Comparison of ENCODE assay signal across 16 cellular contexts in the genomic region with DNA sequence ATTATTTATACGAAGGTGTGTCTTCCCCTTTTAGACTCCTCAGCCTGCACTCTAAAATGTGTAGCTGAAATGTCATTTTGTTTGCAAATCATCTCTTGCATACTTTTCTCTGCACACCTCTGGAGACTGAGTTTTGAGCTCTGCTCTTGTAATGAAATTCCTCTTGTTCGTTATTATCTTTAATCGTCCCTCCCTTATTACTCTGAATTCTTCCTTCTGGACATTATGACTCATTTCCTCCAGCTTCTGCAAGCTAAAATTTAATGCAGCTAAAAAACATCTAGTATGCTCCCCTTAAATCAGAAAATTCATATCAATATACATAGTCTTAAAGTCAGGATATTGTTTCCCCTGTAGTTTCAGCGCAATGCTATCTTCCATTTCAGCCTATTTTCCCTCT. TPM values are rescaled to one million over a fixed set of nuclear protein-coding genes. Genes with fewer than 3 reads are reported as not detected.
DNase-seq lines count a peak whose midpoint lies in the region; ATAC-seq and TF ChIP-seq lines count a peak whose summit lies in the region.
"Had no signal": no experiment of that assay in that cellular context is flagged by ENCODE, and none has a peak within 500 bp of the region (broad histone marks: within the 10 kb centered on the region; RNA-seq: fewer than 3 reads in every experiment).

No MANE protein-coding gene starts in this region.

- H2BK120ac ChIP-seq in H9 (ENCODE audit: low read depth, low read length, poor library complexity, severe bottlenecking): no peak overlapping the region

- no peaks in the 10 kb centered on the region for H4K20me1 ChIP-seq in H9 (ENCODE audit: control insufficient read depth, insufficient read depth, insufficient read length)

- H2AK5ac ChIP-seq in H9 (ENCODE audit: insufficient read length, low read length): no peak overlapping the region

- H3K4me1 ChIP-seq in A673 (ENCODE audit: insufficient read depth, low read length, poor library complexity, severe bottlenecking): peaks cover 17% of the 10 kb centered on the region
- no peaks in the 10 kb centered on the region for H3K4me1 ChIP-seq in H9 (ENCODE audit: insufficient read depth, low read length)

- no peak overlapping the region for H3K9ac ChIP-seq in H9 (ENCODE audit: extremely low read depth, insufficient read length, low read length)

- no peak overlapping the region for H3K4me2 ChIP-seq in H9 (ENCODE audit: insufficient read depth, insufficient read length, low read length)

- no peak overlapping the region for H3K18ac ChIP-seq in H9 (ENCODE audit: insufficient read length, low read depth, low read length)

- H3K36me3 Mint-ChIP-seq in HFFc6 (ENCODE audit: low read depth) (peaks cover 5% of the 10 kb centered on the region; the same call in 1 of the 2 replicates), mesothelial cell of epicardium (peaks cover 6% of the 10 kb centered on the region), H9 (ENCODE audit: insufficient read depth in 1 of 3, low read depth in 3 of 3) (no peaks in the 10 kb centered on the region; a peak in 1 of 7 replicates)

- H3K36me3 ChIP-seq in A673 (ENCODE audit: insufficient read depth, low read length, poor library complexity, severe bottlenecking): peaks cover 10% of the 10 kb centered on the region

- no peak overlapping the region for H3K56ac ChIP-seq in H9 (ENCODE audit: insufficient read length, low read depth, low read length)

- no peak overlapping the region for H4K8ac ChIP-seq in H9 (replicated peaks; ENCODE audit: insufficient read length, low read depth, low read length)

- WGBS in H9 (ENCODE audit: extremely low coverage, insufficient read length, low lambda C conversion rate): no CpG with 5 or more reads among the region's 4 CpGs

- no peak overlapping the region for H2BK15ac ChIP-seq in H9 (ENCODE audit: low read depth, low read length)

- H3K23me2 ChIP-seq in H9 (ENCODE audit: insufficient read length, low read depth, low read length, poor library complexity, severe bottlenecking): peaks cover 7% of the 10 kb centered on the region

- CTCF ChIA-PET in A673 (lab: Charles Lee): no interaction called here

- TF ChIP-seq CTCF in A673 (conservative IDR thresholded peaks at IDR 0.05; ENCODE audit: low read depth, low read length): no peak
- no peak for TF ChIP-seq CTCF in HFFc6 (IDR thresholded peaks at IDR 0.05)
- TF ChIP-seq CTCF in mesothelial cell of epicardium (IDR thresholded peaks at IDR 0.05; ENCODE audit: unreplicated experiment): no peak
- no peak for TF ChIP-seq CTCF in H9 (conservative IDR thresholded peaks at IDR 0.05)

- H3K9me3 Mint-ChIP-seq in HFFc6 (no peaks in the 10 kb centered on the region; the same call in 1 of the 2 replicates), mesothelial cell of epicardium (no peaks in the 10 kb centered on the region), H9 (peaks cover 4 to 5% of the 10 kb centered on the region in 2 experiments; a peak in 2 of 5 replicates)

- H3K4me1 Mint-ChIP-seq in HFFc6 (ENCODE audit: low read depth): peaks cover 32% of the 10 kb centered on the region; the same call in 1 of the 2 replicates
- H3K4me1 Mint-ChIP-seq in mesothelial cell of epicardium: peaks cover 64% of the 10 kb centered on the region
- peaks cover 53 to 82% of the 10 kb centered on the region in 2 experiments for H3K4me1 Mint-ChIP-seq in H9

- no peak overlapping the region for H2BK5ac ChIP-seq in H9 (ENCODE audit: insufficient read length, low read length)

- ATAC-seq in GM18870 (IDR thresholded peaks at IDR 0.05; ENCODE audit: unreplicated experiment): no peak

- no peak overlapping the region for H2BK20ac ChIP-seq in H9 (ENCODE audit: low read depth, low read length, poor library complexity, severe bottlenecking)

- no peak overlapping the region for H2BK12ac ChIP-seq in H9 (ENCODE audit: insufficient read length, low read depth, low read length)

- POLR2A ChIA-PET in A673 (lab: Charles Lee; ENCODE audit: low non-redundant PET): no interaction called here

- peak overlapping the region; percentile 70; the same call in 1 of the 2 replicates for H3K4me3 Mint-ChIP-seq in HFFc6
- H3K4me3 Mint-ChIP-seq in mesothelial cell of epicardium: no peak overlapping the region
- no peak overlapping the region for H3K4me3 Mint-ChIP-seq in H9

- H3K23ac ChIP-seq in H9 (ENCODE audit: insufficient read length, low read depth, low read length): no peak overlapping the region

- peak overlapping the region; percentile 4 for H3K4me3 ChIP-seq in A673 (ENCODE audit: low read depth, low read length, poor library complexity, severe bottlenecking)

- H3K79me2 ChIP-seq in H9 (ENCODE audit: insufficient read depth, low read length): no peaks in the 10 kb centered on the region

- intact Hi-C loops in A673 (cut with micrococcal nuclease; ENCODE audit: unreplicated experiment): no loop called here

- no peak overlapping the region for H3K14ac ChIP-seq in H9 (ENCODE audit: insufficient read depth, low read length)

- H3K27ac Mint-ChIP-seq in HFFc6 (peak overlapping the region; percentile 63; the same call in 1 of the 2 replicates), mesothelial cell of epicardium (peak overlapping the region; percentile 51), H9 (no peak overlapping the region)

- no peaks in the 10 kb centered on the region for H3K27me3 Mint-ChIP-seq in HFFc6 (ENCODE audit: insufficient read depth)
- H3K27me3 Mint-ChIP-seq in mesothelial cell of epicardium (ENCODE audit: low read depth): peaks cover 41% of the 10 kb centered on the region
- H3K27me3 Mint-ChIP-seq in H9 (ENCODE audit: low read depth): peaks cover 100% of the 10 kb centered on the region

- H3K27me3 ChIP-seq in A673 (replicated peaks; ENCODE audit: insufficient read depth, low read depth, low read length, poor library complexity): no peaks in the 10 kb centered on the region
- H3K27me3 ChIP-seq in H9 (ENCODE audit: insufficient read depth, low read length): peaks cover 78% of the 10 kb centered on the region

- H3T11ph ChIP-seq in H9 (ENCODE audit: low read length): no peak overlapping the region

- H3K9me3 ChIP-seq in A673 (ENCODE audit: low read depth, low read length, poor library complexity, severe bottlenecking) (no peaks in the 10 kb centered on the region), H9 (ENCODE audit: control insufficient read depth, low read depth, low read length) (no peaks in the 10 kb centered on the region)

- DNase-seq in A673 (ENCODE audit: low spot score): no peak
- DNase-seq in HFFc6: peak; percentile 40
- peak; percentile 20 for DNase-seq in amniotic epithelial cell (ENCODE audit: low read depth)
- no peak for DNase-seq in mesothelial cell of epicardium (ENCODE audit: low spot score in 2 of 2, unreplicated experiment in 2 of 2)
- DNase-seq in H9: no peak
- no peak for DNase-seq in GOT3 (lab: John Stamatoyannopoulos, UW)
- DNase-seq in SHP77 (lab: John Stamatoyannopoulos, UW): no peak
- DNase-seq: 8988T, Karpas-422, NCI-H187, NCI-H2171 treated with DMSO at 0.1 percent for 48 hours, NCI-H510A treated with DMSO at 0.1 percent for 48 hours had no signal

- no TSS peak for BruUV-seq in A673 (replicated peaks; lab: Mats Ljungman, UMichigan)

- no peak overlapping the region for H4K5ac ChIP-seq in H9 (ENCODE audit: insufficient read length, low read depth, low read length)

- H3K4ac ChIP-seq in H9 (ENCODE audit: low read depth, low read length): no peak overlapping the region

- no peaks in the 10 kb centered on the region for H3K79me1 ChIP-seq in H9 (ENCODE audit: insufficient read depth, low read depth, low read length, poor library complexity, severe bottlenecking)

- H2AFZ ChIP-seq in H9 (ENCODE audit: low read length): no peak overlapping the region

- no peak overlapping the region for H4K91ac ChIP-seq in H9 (ENCODE audit: insufficient read length, low read depth, low read length)

- H3K27ac ChIP-seq in A673 (ENCODE audit: low read depth, low read length, poor library complexity, severe bottlenecking) (peak overlapping the region; percentile 3), H9 (ENCODE audit: insufficient read length, low read depth, low read length) (no peak overlapping the region)
- H3K27ac ChIP-seq: C4-2B had no signal

RNA-seq across cellular contexts. Expression of a gene that starts 13.5 kb away (rescaled TPM):
- 11.1 and 11.8 TPM in 2 replicates for total RNA-seq in A673 (2021)
- 1 to 10 TPM in 2 of 6 experiments, under 1 TPM in 4; 0.48 to 4.1 (median 0.67) TPM for total RNA-seq in HFFc6 (2021; fragmentation: NEBNext Ultra II Directional; extraction: Animal tissue kit (Norgen Biotek cat#: 25700))
- total RNA-seq in mesothelial cell of epicardium: 12.0 to 14.7 TPM (median 13.7 TPM) in 3 replicates
- total RNA-seq in H9 (2021): 0.13 TPM in 1 of 2 replicates, not detected in the other
- total RNA-seq: RPMI7951; T-helper 1 cell treated with Interleukin-12 subunit alpha and Interleukin-12 subunit beta and Interleukin-4 antibody, amounts not matched to agents 30 ng/mL and 1 ng/mL, for 36 hours had no signal

Comparison
In these comparisons a context has a peak if more than half of its experiments do, and no peak if none do; other contexts are left out.
1. DNase-seq: peak in HFFc6 (single experiment) and amniotic epithelial cell (single experiment); none in A673 (single experiment), mesothelial cell of epicardium (0 of 2), H9 (single experiment), GOT3 (single experiment) and SHP77 (0 of 2).
2. H3K27ac Mint-ChIP-seq: peak in HFFc6 (single experiment) and mesothelial cell of epicardium (single experiment); none in H9 (0 of 3).